In genomic region chr13:32022292-32022691, GRCh38 we compare ENCODE assay signal across 1 cellular context.
TF ChIP-seq lines count a peak whose summit lies in the region.

No MANE protein-coding gene starts in this region.

TF ChIP-seq in IMR-90, 13 proteins besides CTCF, POLR2A, EP300 and RAD21:
- TF ChIP-seq USF2 (IDR thresholded peaks at IDR 0.05; ENCODE audit: low read depth, low read length) (no peak), MXI1 (IDR thresholded peaks at IDR 0.05; ENCODE audit: borderline replicate concordance, low read depth, low read length) (no peak), FOS (IDR thresholded peaks at IDR 0.05; ENCODE audit: low read depth, low read length) (no peak), CHD1 (IDR thresholded peaks at IDR 0.05; ENCODE audit: low read depth, low read length) (no peak), RCOR1 (IDR thresholded peaks at IDR 0.05; ENCODE audit: insufficient replicate concordance, low read length) (no peak), NFE2L2 (IDR thresholded peaks at IDR 0.05; ENCODE audit: low read depth, low read length) (no peak), MAZ (IDR thresholded peaks at IDR 0.05; ENCODE audit: borderline replicate concordance, low read depth, low read length) (no peak), SMC3 (IDR thresholded peaks at IDR 0.05; ENCODE audit: low read depth, low read length) (no peak), ELK1 (IDR thresholded peaks at IDR 0.05; ENCODE audit: borderline replicate concordance, low read depth, low read length) (no peak), RFX5 (IDR thresholded peaks at IDR 0.05; ENCODE audit: low read depth, low read length) (no peak), CEBPB (IDR thresholded peaks at IDR 0.05; ENCODE audit: low read depth, low read length) (no peak)
